17 cellular contexts compared by ENCODE assay signal in genomic region chr1:186094170-186094569, GRCh38.
A peak's percentile ranks its signal among the peaks of the same experiment; 100 is the strongest.
DNase-seq lines count a peak whose midpoint lies in the region; ATAC-seq and TF ChIP-seq lines count a peak whose summit lies in the region.
"Had no signal": no experiment of that assay in that cellular context is flagged by ENCODE, and none has a peak within 500 bp of the region (broad histone marks: within the 10 kb centered on the region; RNA-seq: fewer than 3 reads in every experiment).

No MANE protein-coding gene starts in this region.

- no peaks in the 10 kb centered on the region for H3K9me3 ChIP-seq in Karpas-422 (ENCODE audit: low read length)

- DNase-seq in AG08396 (ENCODE audit: low spot score) (peak; percentile 18), Karpas-422 (peak; percentile 34), amniotic epithelial cell (ENCODE audit: low read depth) (peak; percentile 80), kidney epithelial cell (ENCODE audit: low read depth) (peak; percentile 26), HUDEP-2 (lab: John Stamatoyannopoulos, UW; ENCODE audit: unreplicated experiment in 76 of 76) (no peak), retina (no peak)
- DNase-seq: activated CD4-positive, alpha-beta T cell treated with anti-CD3 and anti-CD28 coated beads for 36 hours; activated gamma-delta T cell treated with Interleukin-2 at 50 U/mL for 16 hours; cerebellar nuclear complex; NCI-H1105; NCI-H510A treated with DMSO at 0.1 percent for 48 hours; stimulated activated CD4-positive, alpha-beta T cell treated with anti-CD3 and anti-CD28 coated beads, Interleukin-15, amount 100 ng/mL, for 24 hours; stimulated activated CD8-positive, alpha-beta memory T cell treated with anti-CD3 and anti-CD28 coated beads, Interleukin-4, amount 100 ng/mL, for 48 hours had no signal

- H4K20me1 ChIP-seq in Karpas-422 (ENCODE audit: insufficient read depth, low read depth, low read length): no peaks in the 10 kb centered on the region

- H3K27ac ChIP-seq in Karpas-422 (ENCODE audit: low read length): no peak overlapping the region
- H3K27ac ChIP-seq: C4-2B, neural progenitor cell had no signal

- no peak for TF ChIP-seq CTCF in kidney epithelial cell (IDR thresholded peaks at IDR 0.05; ENCODE audit: insufficient read depth, low read length, poor library complexity, severe bottlenecking)

- H3K36me3 ChIP-seq in Karpas-422 (ENCODE audit: insufficient read depth, low read length): no peaks in the 10 kb centered on the region
- no peaks in the 10 kb centered on the region for H3K36me3 ChIP-seq in kidney epithelial cell (ENCODE audit: control insufficient read depth, insufficient read depth, low read length)
- H3K36me3 ChIP-seq: neural progenitor cell had no signal

- ATAC-seq in HG03159 (IDR thresholded peaks at IDR 0.05; ENCODE audit: unreplicated experiment) (no peak), HG03045 (IDR thresholded peaks at IDR 0.05; ENCODE audit: unreplicated experiment) (no peak)
- ATAC-seq: activated CD4-positive, alpha-beta T cell treated with anti-CD3 and anti-CD28 coated beads for 36 hours had no signal

- no peak overlapping the region for H3K9ac ChIP-seq in Karpas-422 (ENCODE audit: low read length)
- H3K9ac ChIP-seq: neural progenitor cell had no signal

- peaks cover 18% of the 10 kb centered on the region for H3K4me1 ChIP-seq in Karpas-422 (ENCODE audit: low read length)

- no peaks in the 10 kb centered on the region; the same call in 1 of the 2 replicates for H3K9me2 ChIP-seq in Karpas-422 (replicated peaks; ENCODE audit: insufficient read depth, low read length)

- no peak overlapping the region for H2AFZ ChIP-seq in Karpas-422 (ENCODE audit: low read length)
- H2AFZ ChIP-seq: neural progenitor cell had no signal

- no peaks in the 10 kb centered on the region for H3K79me2 ChIP-seq in Karpas-422 (ENCODE audit: low read length)

- no peak overlapping the region for H3K4me2 ChIP-seq in Karpas-422 (ENCODE audit: low read depth, low read length, poor library complexity, severe bottlenecking)
- H3K4me2 ChIP-seq: neural progenitor cell had no signal

- H3K4me3 ChIP-seq in Karpas-422 (ENCODE audit: low read length): no peak overlapping the region
- no peak overlapping the region for H3K4me3 ChIP-seq in kidney epithelial cell (ENCODE audit: low read depth, low read length)
- H3K4me3 ChIP-seq: neural progenitor cell had no signal

- no peaks in the 10 kb centered on the region for H3K27me3 ChIP-seq in Karpas-422 (ENCODE audit: low read length)
- no peaks in the 10 kb centered on the region for H3K27me3 ChIP-seq in kidney epithelial cell (ENCODE audit: control insufficient read depth, insufficient read depth, low read length)
- H3K27me3 ChIP-seq: neural progenitor cell had no signal

Comparison
In these comparisons a context has a peak if more than half of its experiments do, and no peak if none do; other contexts are left out.
1. DNase-seq: peak in AG08396 (single experiment), Karpas-422 (single experiment), amniotic epithelial cell (single experiment) and kidney epithelial cell (single experiment); none in HUDEP-2 (0 of 76) and retina (single experiment).